In genomic region chr20:56468317-56469076, GRCh38 we compare ENCODE assay signal across 8 cellular contexts. TPM values are rescaled to one million over a fixed set of nuclear protein-coding genes. Genes with fewer than 3 reads are reported as not detected.
DNase-seq lines count a peak whose midpoint lies in the region; ATAC-seq and TF ChIP-seq lines count a peak whose summit lies in the region.

A gene with protein sequence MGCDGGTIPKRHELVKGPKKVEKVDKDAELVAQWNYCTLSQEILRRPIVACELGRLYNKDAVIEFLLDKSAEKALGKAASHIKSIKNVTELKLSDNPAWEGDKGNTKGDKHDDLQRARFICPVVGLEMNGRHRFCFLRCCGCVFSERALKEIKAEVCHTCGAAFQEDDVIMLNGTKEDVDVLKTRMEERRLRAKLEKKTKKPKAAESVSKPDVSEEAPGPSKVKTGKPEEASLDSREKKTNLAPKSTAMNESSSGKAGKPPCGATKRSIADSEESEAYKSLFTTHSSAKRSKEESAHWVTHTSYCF (plus strand): TSS chr20:56468627. CDS start chr20:56468698, 71 bp downstream.

- TF ChIP-seq POLR2A in IMR-90 (IDR thresholded peaks at IDR 0.05; ENCODE audit: low read depth, low read length), result peak; percentile 75

- peaks cover 15 to 33% of the 10 kb centered on the region in 2 experiments for H3K79me1 ChIP-seq in IMR-90 (ENCODE audit: low read depth in 1 of 2, low read length in 2 of 2)

- H3K36me3 ChIP-seq in IMR-90 (ENCODE audit: control insufficient read depth, insufficient read depth, low read length), result peaks cover 8% of the 10 kb centered on the region
- peaks cover 1% of the 10 kb centered on the region for H3K36me3 ChIP-seq in mucosa of descending colon (ENCODE audit: low read depth)

- POLR2A ChIA-PET in IMR-90 (lab: Charles Lee; ENCODE audit: unreplicated experiment), result interaction anchor here (1.0 kb wide), 1 partner anchor 57 kb away, joined by 3 read pairs; no protein-coding TSS in a partner anchor

- peak; percentile 42; the same call in 1 of the 2 replicates for TF ChIP-seq RAD21 in IMR-90 (IDR thresholded peaks at IDR 0.05; ENCODE audit: low read length)

- intact Hi-C loops in IMR-90 (cut with micrococcal nuclease) (loop anchor here (1.0 to 2.0 kb wide), 3 partner anchors 28 to 76 kb away; partner anchors contain the start of genes AURKA and CSTF1), mucosa of descending colon (cut with DNase I, micrococcal nuclease) (no loop called here)

- 0% methylated on average over 48 of the region's 55 CpGs; no CpG with 5 or more reads in 1 of the 2 experiments for WGBS in IMR-90 (ENCODE audit: extremely low coverage in 2 of 2, insufficient read length in 1 of 2), 2 experiments

- H3K27me3 ChIP-seq in IMR-90 (ENCODE audit: control insufficient read depth, insufficient read depth, low read length), result no peaks in the 10 kb centered on the region

- no peaks in the 10 kb centered on the region; the same call in 1 of the 2 replicates for H4K20me1 ChIP-seq in IMR-90 (ENCODE audit: insufficient read depth, low read length)

- H3K9ac ChIP-seq in IMR-90 (ENCODE audit: low read depth, low read length), result peak within 1 kb of the TSS; percentile 90

- H2BK20ac ChIP-seq in IMR-90 (ENCODE audit: low read depth, low read length), result peak within 1 kb of the TSS; percentile 75

- H3K4ac ChIP-seq in IMR-90 (ENCODE audit: low read depth, low read length), result peak within 1 kb of the TSS; percentile 85

- CTCF ChIA-PET in IMR-90 (lab: Yijun Ruan, JAX), result no interaction called here

- peak within 1 kb of the TSS; percentile 94 for H3K23ac ChIP-seq in IMR-90 (ENCODE audit: low read depth, low read length)

- H2AK9ac ChIP-seq in IMR-90 (replicated peaks; ENCODE audit: low read depth, low read length, poor library complexity), result peak within 1 kb of the TSS; percentile 89

- peak within 1 kb of the TSS; percentile 78 for H2AK5ac ChIP-seq in IMR-90 (ENCODE audit: low read depth, low read length)

- H3K4me3 ChIP-seq in IMR-90 (ENCODE audit: insufficient read depth, low read depth, low read length) (peak within 1 kb of the TSS; percentile 85), mucosa of descending colon (peak within 1 kb of the TSS; percentile 72)

- H3K9me3 ChIP-seq in IMR-90 (ENCODE audit: control insufficient read depth, insufficient read depth, low read length), result no peaks in the 10 kb centered on the region
- H3K9me3 ChIP-seq in mucosa of descending colon, result no peaks in the 10 kb centered on the region

- H3K14ac ChIP-seq in IMR-90 (replicated peaks; ENCODE audit: low read depth, low read length), result peak within 1 kb of the TSS; percentile 94

- peak within 1 kb of the TSS; percentile 89 for H3K56ac ChIP-seq in IMR-90 (ENCODE audit: extremely low read depth, insufficient read depth, low read length)

- H3K4me1 ChIP-seq in IMR-90 (ENCODE audit: control insufficient read depth, insufficient read depth, low read length) (0 out of 2 replicates have a peak, but pooled peaks cover 2% of the 10 kb centered on the region), mucosa of descending colon (ENCODE audit: low read depth) (peaks cover 17% of the 10 kb centered on the region)

- dilution Hi-C loops in IMR-90 (cut with HindIII; ENCODE audit: low sequenced_read_pairs, unreplicated experiment), result no loop called here

- peak within 1 kb of the TSS; percentile 89 for H3K4me2 ChIP-seq in IMR-90 (ENCODE audit: low read depth, low read length)

- peak within 1 kb of the TSS; percentile 94 for H4K91ac ChIP-seq in IMR-90 (ENCODE audit: insufficient read depth, low read depth, low read length)

- H4K8ac ChIP-seq in IMR-90 (ENCODE audit: low read depth in 2 of 2, low read length in 2 of 2), result peak within 1 kb of the TSS; percentile 91 to 98

- DNase-seq in DMS114 treated with DMSO at 0.1 percent for 48 hours (lab: John Stamatoyannopoulos, UW; ENCODE audit: unreplicated experiment), result peak; percentile 84
- peak; percentile 96 for DNase-seq in IMR-90
- DNase-seq in OCI-M2 (lab: John Stamatoyannopoulos, UW; ENCODE audit: unreplicated experiment), result peak; percentile 92
- DNase-seq in activated T-cell treated with anti-CD3 and anti-CD28 coated beads for 4 hours, result peak; percentile 95
- peak; percentile 59 for DNase-seq in epithelial cell of prostate (ENCODE audit: low read depth, low spot score)
- peak; percentile 94 to 97 (median 96) for DNase-seq in mucosa of descending colon
- DNase-seq in stimulated activated CD8-positive, alpha-beta memory T cell treated with anti-CD3 and anti-CD28 coated beads, Interleukin-4, amount 100 ng/mL, for 1 hour (ENCODE audit: low read depth in 2 of 2, low spot score in 1 of 2), result peak; percentile 94 to 95

- no peaks in the 10 kb centered on the region for H3K9me1 ChIP-seq in IMR-90 (ENCODE audit: insufficient read depth, low read length)

- no TSS peak for BruUV-seq in IMR-90 (replicated peaks; lab: Mats Ljungman, UMichigan)

- H3K27ac ChIP-seq in IMR-90 (ENCODE audit: insufficient read depth, low read length) (peak within 1 kb of the TSS; percentile 84), epithelial cell of prostate (peak within 1 kb of the TSS; percentile 49)

- peak within 1 kb of the TSS; percentile 72 for H4K5ac ChIP-seq in IMR-90 (ENCODE audit: low read depth, low read length)

- peak within 1 kb of the TSS; percentile 71 for H2BK5ac ChIP-seq in IMR-90 (ENCODE audit: low read depth, low read length, poor library complexity, severe bottlenecking)

- H3K18ac ChIP-seq in IMR-90 (ENCODE audit: low read depth, low read length), result peak within 1 kb of the TSS; percentile 47

- TF ChIP-seq CTCF in IMR-90 (conservative IDR thresholded peaks at IDR 0.05; ENCODE audit: low read depth, low read length) (no peak), mucosa of descending colon (IDR thresholded peaks at IDR 0.05) (no peak)

- peak; percentile 95 for ATAC-seq in GM21529 (IDR thresholded peaks at IDR 0.05; ENCODE audit: unreplicated experiment)
- ATAC-seq in IMR-90 (ENCODE audit: low read depth), result peak; percentile 100
- ATAC-seq in mucosa of descending colon, result peak; percentile 100

- peak within 1 kb of the TSS; percentile 93 for H2AFZ ChIP-seq in IMR-90 (replicated peaks; ENCODE audit: low read length, poor library complexity)

- in situ Hi-C loops in IMR-90 (cut with MboI; ENCODE audit: low sequenced_read_pairs), result no loop called here

- peak within 1 kb of the TSS; percentile 91 for H2BK15ac ChIP-seq in IMR-90 (ENCODE audit: low read depth, low read length)

- H2BK120ac ChIP-seq in IMR-90 (ENCODE audit: low read depth, low read length), result peak within 1 kb of the TSS; percentile 88

TF ChIP-seq in IMR-90, 13 proteins besides CTCF, POLR2A, EP300 and RAD21:
- peak; percentile 98 for TF ChIP-seq BHLHE40 (IDR thresholded peaks at IDR 0.05; ENCODE audit: low read depth, low read length)
- TF ChIP-seq, protein P1, sequence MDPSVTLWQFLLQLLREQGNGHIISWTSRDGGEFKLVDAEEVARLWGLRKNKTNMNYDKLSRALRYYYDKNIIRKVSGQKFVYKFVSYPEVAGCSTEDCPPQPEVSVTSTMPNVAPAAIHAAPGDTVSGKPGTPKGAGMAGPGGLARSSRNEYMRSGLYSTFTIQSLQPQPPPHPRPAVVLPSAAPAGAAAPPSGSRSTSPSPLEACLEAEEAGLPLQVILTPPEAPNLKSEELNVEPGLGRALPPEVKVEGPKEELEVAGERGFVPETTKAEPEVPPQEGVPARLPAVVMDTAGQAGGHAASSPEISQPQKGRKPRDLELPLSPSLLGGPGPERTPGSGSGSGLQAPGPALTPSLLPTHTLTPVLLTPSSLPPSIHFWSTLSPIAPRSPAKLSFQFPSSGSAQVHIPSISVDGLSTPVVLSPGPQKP (IDR thresholded peaks at IDR 0.05; ENCODE audit: borderline replicate concordance, low read depth, low read length), result 0 out of 2 replicates have a peak, but pooled peaks have one; percentile 82
- TF ChIP-seq NFE2L2 (IDR thresholded peaks at IDR 0.05; ENCODE audit: low read depth, low read length), result no peak
- TF ChIP-seq MAFK (IDR thresholded peaks at IDR 0.05; ENCODE audit: low read depth, low read length), result peak; percentile 46; the same call in 1 of the 2 replicates
- no peak; the same call in 1 of the 2 replicates for TF ChIP-seq FOS (IDR thresholded peaks at IDR 0.05; ENCODE audit: low read depth, low read length)
- TF ChIP-seq, protein P2, sequence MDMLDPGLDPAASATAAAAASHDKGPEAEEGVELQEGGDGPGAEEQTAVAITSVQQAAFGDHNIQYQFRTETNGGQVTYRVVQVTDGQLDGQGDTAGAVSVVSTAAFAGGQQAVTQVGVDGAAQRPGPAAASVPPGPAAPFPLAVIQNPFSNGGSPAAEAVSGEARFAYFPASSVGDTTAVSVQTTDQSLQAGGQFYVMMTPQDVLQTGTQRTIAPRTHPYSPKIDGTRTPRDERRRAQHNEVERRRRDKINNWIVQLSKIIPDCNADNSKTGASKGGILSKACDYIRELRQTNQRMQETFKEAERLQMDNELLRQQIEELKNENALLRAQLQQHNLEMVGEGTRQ (IDR thresholded peaks at IDR 0.05; ENCODE audit: low read depth, low read length), result no peak
- 0 out of 2 replicates have a peak, but pooled peaks have one; percentile 18 for TF ChIP-seq CHD1 (IDR thresholded peaks at IDR 0.05; ENCODE audit: low read depth, low read length)
- TF ChIP-seq MAZ (IDR thresholded peaks at IDR 0.05; ENCODE audit: borderline replicate concordance, low read depth, low read length), result peak; percentile 93; the same call in 1 of the 2 replicates
- TF ChIP-seq RCOR1 (IDR thresholded peaks at IDR 0.05; ENCODE audit: insufficient replicate concordance, low read length), result peak; percentile 51
- TF ChIP-seq MXI1 (IDR thresholded peaks at IDR 0.05; ENCODE audit: borderline replicate concordance, low read depth, low read length), result peak; percentile 97
- no peak for TF ChIP-seq SMC3 (IDR thresholded peaks at IDR 0.05; ENCODE audit: low read depth, low read length)
- TF ChIP-seq CEBPB (IDR thresholded peaks at IDR 0.05; ENCODE audit: low read depth, low read length), result no peak; the same call in 1 of the 2 replicates
- no peak for TF ChIP-seq RFX5 (IDR thresholded peaks at IDR 0.05; ENCODE audit: low read depth, low read length)
TF ChIP-seq in IMR-90: peak in this region for 7.

RNA-seq across cellular contexts. Expression of the gene that starts here (rescaled TPM):
- total RNA-seq in IMR-90 (2012; rRNA removed) (109 and 118 TPM in 2 replicates), mucosa of descending colon (10 to 100 TPM; 74.5 to 87.0 (median 76.4) TPM)
- polyA plus RNA-seq in IMR-90 (2012; rRNA removed), result 98.4 and 102 TPM in 2 replicates
- polyA plus RNA-seq in IMR-90 (2012; cell fraction: cytosol; rRNA removed), result 73.2 and 76.9 TPM in 2 replicates
- 59.0 and 86.9 TPM in 2 replicates for polyA plus RNA-seq in IMR-90 (2012; cell fraction: nucleus; rRNA removed; ENCODE audit: low replicate concordance)

Comparison
In these comparisons a context has a peak if more than half of its experiments do, and no peak if none do; other contexts are left out.
1. Peak in every context shown above with its lines: DNase-seq, ATAC-seq, H3K4me3 ChIP-seq and H3K27ac ChIP-seq.